Comparison of ENCODE assay signal across 36 cellular contexts in genomic region chr13:52169839-52170238, GRCh38. TPM values are rescaled to one million over a fixed set of nuclear protein-coding genes. Genes with fewer than 3 reads are reported as not detected.
"Had no signal": no experiment of that assay in that cellular context is flagged by ENCODE, and none has a peak within 500 bp of the region (broad histone marks: within the 10 kb centered on the region; RNA-seq: fewer than 3 reads in every experiment).

No MANE protein-coding gene starts in this region.

- H3K9me3 Mint-ChIP-seq: activated CD4-positive, alpha-beta T cell treated with anti-CD3 and anti-CD28 coated beads, Interleukin-2, amount 10 ng/mL, durations not matched to agents 24 days and 14 days; activated CD8-positive, alpha-beta T cell treated with anti-CD3 and anti-CD28 coated beads for 36 hours; activated naive CD4-positive, alpha-beta T cell treated with anti-CD3 and anti-CD28 coated beads for 36 hours; activated naive CD8-positive, alpha-beta T cell treated with anti-CD3 and anti-CD28 coated beads, Interleukin-2, amount 50 U/mL, for 24 hours; activated T-cell treated with anti-CD3 and anti-CD28 coated beads, Interleukin-2, amount 50 U/mL, for 24 hours; activated T-helper 2 cell treated with anti-CD3 and anti-CD28 coated beads, Interferon-gamma antibody, Interleukin-2, Interleukin-4, amounts not matched to agents 10 μg/mL and 5 μg/mL and 100 μg/mL, durations not matched to agents 14 hours and 24 hours and 36 hours; IgD-negative memory B cell; T-cell had no signal

- DNase-seq: activated CD4-positive, alpha-beta T cell treated with anti-CD3 and anti-CD28 coated beads, Interleukin-2, amount 10 ng/mL, durations not matched to agents 24 days and 14 days; activated CD4-positive, alpha-beta T cell treated with anti-CD3 and anti-CD28 coated beads, Interleukin-2, amount 50 U/mL, for 4 hours; activated CD4-positive, CD25-positive, alpha-beta regulatory T cell; activated CD8-positive, alpha-beta T cell treated with anti-CD3 and anti-CD28 coated beads for 36 hours; activated gamma-delta T cell; activated naive CD4-positive, alpha-beta T cell treated with anti-CD3 and anti-CD28 coated beads for 36 hours; activated naive CD8-positive, alpha-beta T cell treated with anti-CD3 and anti-CD28 coated beads, Interleukin-2, amount 50 U/mL, for 24 hours; activated T-cell treated with anti-CD3 and anti-CD28 coated beads, Interleukin-2, amount 50 U/mL, for 24 hours; aorta; brain microvascular endothelial cell; Kasumi-1; KBM-7; MG63; NCI-H1092; NCI-H146; NCI-H187; NCI-H2029 treated with DMSO at 0.1 percent for 48 hours; NCI-H2107; NCI-H2171; NCI-H510A; NCI-H526; NCI-H748 treated with DMSO at 0.1 percent for 48 hours; NK-92 treated with Interleukin-12 subunit alpha and Interleukin-12 subunit beta, amount 100 ng/mL, for 24 hours; PC-3; Peyer's patch; RPMI8226; SHP77 treated with DMSO at 0.1 percent for 48 hours; T-cell; T-helper 17 cell; WERI-Rb-1 had no signal

- H3K27ac ChIP-seq: brain microvascular endothelial cell, Peyer's patch, SJSA1, WERI-Rb-1 had no signal

- H3K27ac Mint-ChIP-seq: activated CD4-positive, alpha-beta T cell treated with anti-CD3 and anti-CD28 coated beads, Interleukin-2, amount 10 ng/mL, durations not matched to agents 24 days and 14 days; activated CD8-positive, alpha-beta T cell treated with anti-CD3 and anti-CD28 coated beads for 36 hours; activated naive CD4-positive, alpha-beta T cell treated with anti-CD3 and anti-CD28 coated beads for 36 hours; activated naive CD8-positive, alpha-beta T cell; activated naive CD8-positive, alpha-beta T cell treated with anti-CD3 and anti-CD28 coated beads, Interleukin-2, amount 50 U/mL, for 24 hours; activated T-cell treated with anti-CD3 and anti-CD28 coated beads, Interleukin-2, amount 50 U/mL, for 24 hours; activated T-helper 2 cell treated with anti-CD3 and anti-CD28 coated beads, Interferon-gamma antibody, Interleukin-2, Interleukin-4, amounts not matched to agents 10 μg/mL and 5 μg/mL and 100 μg/mL, durations not matched to agents 14 hours and 24 hours and 36 hours; IgD-negative memory B cell; T-cell; T-helper 17 cell had no signal

- ATAC-seq: activated CD8-positive, alpha-beta T cell treated with anti-CD3 and anti-CD28 coated beads for 36 hours; activated naive CD8-positive, alpha-beta T cell treated with anti-CD3 and anti-CD28 coated beads, Interleukin-2, amount 50 U/mL, for 24 hours; PC-3; SK-N-SH treated with all-trans-retinoic acid at 6 μM for 48 hours; T-cell; T-helper 17 cell had no signal

RNA-seq across cellular contexts. Expression of gene NEK5, which starts 41.0 kb away (rescaled TPM):
- total RNA-seq: activated CD4-positive, alpha-beta T cell treated with anti-CD3 and anti-CD28 coated beads, Interleukin-2, amount 10 ng/mL, durations not matched to agents 24 days and 14 days; activated CD8-positive, alpha-beta memory T cell treated with anti-CD3 and anti-CD28 coated beads for 36 hours; activated T-helper 2 cell treated with anti-CD3 and anti-CD28 coated beads, Interferon-gamma antibody, Interleukin-2, Interleukin-4, amounts not matched to agents 10 μg/mL and 5 μg/mL and 100 μg/mL, durations not matched to agents 14 hours and 24 hours and 36 hours; SJSA1; T-helper 17 cell had no signal
